9 cellular contexts compared by ENCODE assay signal in the genomic region with DNA sequence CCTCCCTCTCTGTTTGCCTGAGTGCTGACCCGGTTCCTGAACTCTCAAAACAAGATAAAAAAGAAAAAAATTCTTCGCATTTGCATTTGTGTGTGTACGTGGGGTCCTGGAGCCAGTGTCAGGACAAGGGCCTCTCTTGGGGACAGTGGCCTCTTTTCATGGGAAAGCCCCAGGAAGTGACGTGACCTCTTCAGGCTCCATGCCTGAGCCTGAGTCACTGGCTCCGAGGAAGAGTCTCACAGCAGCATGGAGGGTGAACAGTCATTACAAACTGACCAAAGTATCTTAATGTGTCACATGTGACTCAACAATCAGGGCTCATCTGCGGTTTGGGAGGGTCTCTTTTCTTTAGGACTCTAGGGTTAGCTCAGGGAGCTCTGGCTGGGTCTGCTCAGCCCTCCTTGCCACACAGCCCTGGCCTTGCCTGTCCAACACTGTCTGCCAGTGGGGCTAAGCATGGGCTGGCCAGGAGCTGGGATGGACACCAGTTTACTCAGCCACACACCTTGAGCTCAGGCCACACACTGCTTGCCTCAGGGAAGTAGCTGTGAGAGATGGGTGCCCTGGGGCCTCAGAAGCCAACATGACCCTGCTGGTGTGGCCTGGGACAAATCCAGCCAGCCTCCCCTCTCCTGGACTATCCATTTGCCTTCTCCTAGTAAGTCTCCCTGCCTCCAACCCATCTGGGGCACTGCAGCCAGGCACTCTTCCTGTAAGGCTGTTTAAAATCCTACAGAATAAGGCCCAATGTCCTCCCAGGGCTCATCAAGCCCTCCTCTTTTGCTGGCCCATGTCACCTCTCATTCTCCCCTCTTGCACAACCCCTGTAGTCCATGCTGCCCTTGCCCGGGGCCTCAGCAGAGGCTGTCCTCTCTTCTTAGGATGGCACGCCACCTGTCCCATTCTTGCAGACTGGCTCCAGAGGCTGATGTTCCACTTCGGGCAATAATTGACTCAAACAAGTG. TPM values are rescaled to one million over a fixed set of nuclear protein-coding genes. Genes with fewer than 3 reads are reported as not detected.
DNase-seq lines count a peak whose midpoint lies in the region; ATAC-seq and TF ChIP-seq lines count a peak whose summit lies in the region.
"Had no signal": no experiment of that assay in that cellular context is flagged by ENCODE, and none has a peak within 500 bp of the region (broad histone marks: within the 10 kb centered on the region; RNA-seq: fewer than 3 reads in every experiment).

No MANE protein-coding gene starts in this region.

- H3K4me1 Mint-ChIP-seq in activated naive CD8-positive, alpha-beta T cell treated with anti-CD3 and anti-CD28 coated beads, Interleukin-2, amount 10 ng/mL, durations not matched to agents 7 days and 5 days: peaks cover 32% of the 10 kb centered on the region

- H3K4me3 ChIP-seq in GM12865 (ENCODE audit: low read depth, low read length): no peak overlapping the region; the same call in 1 of the 2 replicates
- no peak overlapping the region for H3K4me3 ChIP-seq in right cardiac atrium (ENCODE audit: low read length)
- H3K4me3 ChIP-seq: tibial artery had no signal

- 50% methylated on average over 9 of the region's 9 CpGs for WGBS in right cardiac atrium

- peak overlapping the region; percentile 64 for H3K27ac Mint-ChIP-seq in activated naive CD8-positive, alpha-beta T cell treated with anti-CD3 and anti-CD28 coated beads, Interleukin-2, amount 10 ng/mL, durations not matched to agents 7 days and 5 days

- H3K9me3 Mint-ChIP-seq in activated naive CD8-positive, alpha-beta T cell treated with anti-CD3 and anti-CD28 coated beads, Interleukin-2, amount 10 ng/mL, durations not matched to agents 7 days and 5 days: no peaks in the 10 kb centered on the region

- DNase-seq in GM12865 (ENCODE audit: low read depth) (peak; percentile 88), H4 (ENCODE audit: low spot score) (peak; percentile 61), NCI-H226 (peak; percentile 22), right cardiac atrium (peak; percentile 76 to 83 (median 78)), SIG-M5 treated with dmso at 0.1 percent for 504 hours (lab: John Stamatoyannopoulos, UW; ENCODE audit: unreplicated experiment) (no peak), cerebellum (ENCODE audit: low spot score) (no peak)
- no peak for DNase-seq in activated naive CD8-positive, alpha-beta T cell treated with anti-CD3 and anti-CD28 coated beads, Interleukin-2, amount 10 ng/mL, durations not matched to agents 7 days and 5 days
- peak; percentile 75 for DNase-seq in stimulated activated CD4-positive, alpha-beta T cell treated with anti-CD3 and anti-CD28 coated beads, Interleukin-4, amount 100 ng/mL, for 24 hours

- H3K27me3 Mint-ChIP-seq in activated naive CD8-positive, alpha-beta T cell treated with anti-CD3 and anti-CD28 coated beads, Interleukin-2, amount 10 ng/mL, durations not matched to agents 7 days and 5 days: peaks cover 2% of the 10 kb centered on the region

- intact Hi-C loops in right cardiac atrium (cut with DNase I): no loop called here

- H3K9me3 ChIP-seq in right cardiac atrium (ENCODE audit: control insufficient read depth, low read length): no peaks in the 10 kb centered on the region
- H3K9me3 ChIP-seq: tibial artery had no signal

- H3K4me1 ChIP-seq in right cardiac atrium (ENCODE audit: control insufficient read depth, insufficient read depth, low read length): peaks cover 11% of the 10 kb centered on the region

- no peaks in the 10 kb centered on the region for H3K27me3 ChIP-seq in right cardiac atrium (ENCODE audit: control insufficient read depth, insufficient read depth)
- H3K27me3 ChIP-seq: tibial artery had no signal

- peaks cover 6% of the 10 kb centered on the region for H3K36me3 Mint-ChIP-seq in activated naive CD8-positive, alpha-beta T cell treated with anti-CD3 and anti-CD28 coated beads, Interleukin-2, amount 10 ng/mL, durations not matched to agents 7 days and 5 days

- POLR2A ChIA-PET in activated naive CD8-positive, alpha-beta T cell treated with anti-CD3 and anti-CD28 coated beads, Interleukin-2, amount 10 ng/mL, durations not matched to agents 7 days and 5 days (lab: Charles Lee): no interaction called here

- peak; percentile 87 for ATAC-seq in activated naive CD8-positive, alpha-beta T cell treated with anti-CD3 and anti-CD28 coated beads, Interleukin-2, amount 10 ng/mL, durations not matched to agents 7 days and 5 days (ENCODE audit: low read depth)
- ATAC-seq in right cardiac atrium: peak; percentile 90 to 96

- peak overlapping the region; percentile 33 for H3K4me3 Mint-ChIP-seq in activated naive CD8-positive, alpha-beta T cell treated with anti-CD3 and anti-CD28 coated beads, Interleukin-2, amount 10 ng/mL, durations not matched to agents 7 days and 5 days

- H3K27ac ChIP-seq in right cardiac atrium (ENCODE audit: low read length): peak overlapping the region; percentile 29
- H3K27ac ChIP-seq: tibial artery had no signal

- TF ChIP-seq CTCF in GM12865 (IDR thresholded peaks at IDR 0.05; ENCODE audit: insufficient read depth, low read depth, low read length, missing control alignments): no peak

RNA-seq across cellular contexts. Expression of a gene that starts 10.5 kb away (rescaled TPM):
- total RNA-seq in H4 (2014; rRNA removed; shearing (Covaris generic)): 0.48 and 5.2 TPM in 2 replicates
- 10 to 100 TPM; 11.2 to 12.3 TPM for total RNA-seq in activated naive CD8-positive, alpha-beta T cell treated with anti-CD3 and anti-CD28 coated beads, Interleukin-2, amount 10 ng/mL, durations not matched to agents 7 days and 5 days
- total RNA-seq in right cardiac atrium (10 to 100 TPM in 3 of 4 donors, 1 to 10 TPM in 1; 9.6 to 36.9 (median 24.2) TPM), cerebellum (2.8 TPM)
- polyA plus RNA-seq in right cardiac atrium: 23.6 TPM

RNA-seq across cellular contexts. Expression of a gene that starts 43.9 kb away (rescaled TPM):
- not detected in 2 replicates for total RNA-seq in H4 (2014; rRNA removed; shearing (Covaris generic))
- total RNA-seq in activated naive CD8-positive, alpha-beta T cell treated with anti-CD3 and anti-CD28 coated beads, Interleukin-2, amount 10 ng/mL, durations not matched to agents 7 days and 5 days: not detected
- total RNA-seq in right cardiac atrium: not detected
- polyA plus RNA-seq in right cardiac atrium: not detected
- not detected for total RNA-seq in cerebellum

Comparison
In these comparisons a context has a peak if more than half of its experiments do, and no peak if none do; other contexts are left out.
1. DNase-seq: peak in GM12865 (single experiment), H4 (single experiment), NCI-H226 (single experiment), right cardiac atrium (3 of 3) and stimulated activated CD4-positive, alpha-beta T cell treated with anti-CD3 and anti-CD28 coated beads, Interleukin-4, amount 100 ng/mL, for 24 hours (single experiment); none in activated naive CD8-positive, alpha-beta T cell treated with anti-CD3 and anti-CD28 coated beads, Interleukin-2, amount 10 ng/mL, durations not matched to agents 7 days and 5 days (single experiment), SIG-M5 treated with dmso at 0.1 percent for 504 hours (single experiment) and cerebellum (single experiment).